ENCODE assay signal across 8 cellular contexts in genomic region chr17:81911277-81911961, GRCh38. TPM values are rescaled to one million over a fixed set of nuclear protein-coding genes. Genes with fewer than 3 reads are reported as not detected.
A peak's percentile ranks its signal among the peaks of the same experiment; 100 is the strongest.
DNase-seq lines count a peak whose midpoint lies in the region; ATAC-seq and TF ChIP-seq lines count a peak whose summit lies in the region.

Gene PCYT2 (minus strand): TSS chr17:81911399. CDS start chr17:81911355, 44 bp downstream.

- H3K27me3 Mint-ChIP-seq in nephron (ENCODE audit: low read depth): no peaks in the 10 kb centered on the region
- H3K27me3 Mint-ChIP-seq in stimulated activated naive CD8-positive, alpha-beta T cell treated with anti-CD3 and anti-CD28 coated beads, Interleukin-15, Interleukin-2, amounts not matched to agents 100 ng/mL and 50 ng/mL, for 24 hours: no peaks in the 10 kb centered on the region

- TF ChIP-seq CTCF in Loucy (conservative IDR thresholded peaks at IDR 0.05; ENCODE audit: low read length) (no peak), RWPE2 (IDR thresholded peaks at IDR 0.05; ENCODE audit: poor library complexity, severe bottlenecking) (no peak), fibroblast of pulmonary artery (IDR thresholded peaks at IDR 0.05; ENCODE audit: low read length, missing control alignments) (no peak), nephron (IDR thresholded peaks at IDR 0.05; ENCODE audit: unreplicated experiment in 3 of 3) (peak in 1 of 3 experiments; percentile 9)

- H3K79me2 ChIP-seq in GM23248 (ENCODE audit: insufficient read depth): peaks cover 8% of the 10 kb centered on the region; the same call in 1 of the 2 replicates
- H3K79me2 ChIP-seq in Loucy (ENCODE audit: insufficient read depth, low read length): peaks cover 38% of the 10 kb centered on the region

- H3K9me2 ChIP-seq in GM23248 (ENCODE audit: insufficient read depth) (no peaks in the 10 kb centered on the region), Loucy (replicated peaks; ENCODE audit: low read depth, low read length) (no peaks in the 10 kb centered on the region)

- no peaks in the 10 kb centered on the region for H3K9me3 ChIP-seq in GM23248 (ENCODE audit: low read depth)
- no peaks in the 10 kb centered on the region for H3K9me3 ChIP-seq in Loucy (ENCODE audit: insufficient read depth, low read depth, low read length)
- no peaks in the 10 kb centered on the region for H3K9me3 ChIP-seq in RWPE2 (ENCODE audit: severe bottlenecking)

- H2AFZ ChIP-seq in GM23248: peak within 1 kb of the TSS; percentile 70
- peak within 1 kb of the TSS; percentile 68; the same call in 1 of the 2 replicates for H2AFZ ChIP-seq in Loucy (ENCODE audit: low read length)

- H3F3A ChIP-seq in GM23248 (ENCODE audit: insufficient read depth) (peaks cover 5% of the 10 kb centered on the region; the same call in 1 of the 2 replicates), Loucy (ENCODE audit: low read depth) (no peaks in the 10 kb centered on the region)

- peak; percentile 85 for ATAC-seq in RWPE2 (ENCODE audit: low read depth)

- H3K27ac Mint-ChIP-seq in nephron: peak within 1 kb of the TSS in 1 of 3 experiments; percentile 69
- H3K27ac Mint-ChIP-seq in stimulated activated naive CD8-positive, alpha-beta T cell treated with anti-CD3 and anti-CD28 coated beads, Interleukin-15, Interleukin-2, amounts not matched to agents 100 ng/mL and 50 ng/mL, for 24 hours: no peak within 1 kb of the TSS

- H3K4me1 ChIP-seq in GM23248 (ENCODE audit: insufficient read depth) (peaks cover 7% of the 10 kb centered on the region; the same call in 1 of the 2 replicates), Loucy (ENCODE audit: insufficient read depth, low read length, poor library complexity, severe bottlenecking) (peaks cover 14% of the 10 kb centered on the region), RWPE2 (ENCODE audit: insufficient read depth, poor library complexity, severe bottlenecking) (peaks cover 22% of the 10 kb centered on the region)

- DNase-seq in DMS53 treated with DMSO at 0.1 percent for 48 hours (lab: John Stamatoyannopoulos, UW; ENCODE audit: unreplicated experiment) (peak; percentile 85), GM23248 (peak; percentile 95), RWPE2 (ENCODE audit: low spot score) (peak; percentile 97), fibroblast of pulmonary artery (ENCODE audit: low read depth) (peak; percentile 85)
- DNase-seq in activated T-helper 9 cell treated with anti-CD3 and anti-CD28 coated beads, Interleukin-2, amount 50 U/mL, for 16 hours (ENCODE audit: low read depth): peak; percentile 91

- H3K27ac ChIP-seq in GM23248 (no peak within 1 kb of the TSS), RWPE2 (ENCODE audit: poor library complexity, severe bottlenecking) (peak within 1 kb of the TSS; percentile 58)

- H3K27me3 ChIP-seq in GM23248 (replicated peaks; ENCODE audit: insufficient read depth) (no peaks in the 10 kb centered on the region), Loucy (ENCODE audit: insufficient read depth, low read length, poor library complexity, severe bottlenecking) (no peaks in the 10 kb centered on the region), RWPE2 (ENCODE audit: insufficient read depth, poor library complexity, severe bottlenecking) (no peaks in the 10 kb centered on the region)

- H3K4me1 Mint-ChIP-seq in nephron: no peaks in the 10 kb centered on the region
- peaks cover 15% of the 10 kb centered on the region for H3K4me1 Mint-ChIP-seq in stimulated activated naive CD8-positive, alpha-beta T cell treated with anti-CD3 and anti-CD28 coated beads, Interleukin-15, Interleukin-2, amounts not matched to agents 100 ng/mL and 50 ng/mL, for 24 hours (ENCODE audit: low read depth)

- in situ Hi-C loops in GM23248 (cut with MboI): no loop called here

- H3K36me3 Mint-ChIP-seq in nephron (ENCODE audit: low read depth): peaks cover 17% of the 10 kb centered on the region
- H3K36me3 Mint-ChIP-seq in stimulated activated naive CD8-positive, alpha-beta T cell treated with anti-CD3 and anti-CD28 coated beads, Interleukin-15, Interleukin-2, amounts not matched to agents 100 ng/mL and 50 ng/mL, for 24 hours (ENCODE audit: low read depth): peaks cover 22% of the 10 kb centered on the region

- WGBS in GM23248 (ENCODE audit: low coverage in 1 of 2, low lambda C conversion rate in 2 of 2, missing lambda C conversion rate in 2 of 2), 2 experiments: 5 to 7% methylated on average over 31 to 61 of the region's 84 CpGs

- H3K4me3 ChIP-seq in GM23248: peak within 1 kb of the TSS; percentile 77
- peak within 1 kb of the TSS; percentile 87 for H3K4me3 ChIP-seq in Loucy (ENCODE audit: low read length, poor library complexity, severe bottlenecking)
- H3K4me3 ChIP-seq in RWPE2 (ENCODE audit: severe bottlenecking): peak within 1 kb of the TSS; percentile 99
- peak within 1 kb of the TSS; percentile 65 for H3K4me3 ChIP-seq in fibroblast of pulmonary artery (replicated peaks; ENCODE audit: low read depth, low read length)

- H3K9me3 Mint-ChIP-seq in nephron: no peaks in the 10 kb centered on the region
- H3K9me3 Mint-ChIP-seq in stimulated activated naive CD8-positive, alpha-beta T cell treated with anti-CD3 and anti-CD28 coated beads, Interleukin-15, Interleukin-2, amounts not matched to agents 100 ng/mL and 50 ng/mL, for 24 hours: no peaks in the 10 kb centered on the region

- H4K20me1 ChIP-seq in GM23248 (ENCODE audit: insufficient read depth): no peaks in the 10 kb centered on the region
- peaks cover 28% of the 10 kb centered on the region for H4K20me1 ChIP-seq in Loucy (ENCODE audit: insufficient read depth, low read length, poor library complexity, severe bottlenecking)

- H3K9ac ChIP-seq in GM23248 (peak within 1 kb of the TSS; percentile 70), Loucy (ENCODE audit: low read depth, low read length, poor library complexity, severe bottlenecking) (peak within 1 kb of the TSS; percentile 88)

- peak within 1 kb of the TSS; percentile 84 to 90 (median 89) for H3K4me3 Mint-ChIP-seq in nephron
- H3K4me3 Mint-ChIP-seq in stimulated activated naive CD8-positive, alpha-beta T cell treated with anti-CD3 and anti-CD28 coated beads, Interleukin-15, Interleukin-2, amounts not matched to agents 100 ng/mL and 50 ng/mL, for 24 hours: peak within 1 kb of the TSS; percentile 85

- H3K36me3 ChIP-seq in GM23248 (ENCODE audit: low read depth): 0 out of 2 replicates have a peak, but pooled peaks cover 10% of the 10 kb centered on the region
- peaks cover 25% of the 10 kb centered on the region; the same call in 1 of the 2 replicates for H3K36me3 ChIP-seq in Loucy (ENCODE audit: insufficient read depth, low read length)
- peaks cover 76% of the 10 kb centered on the region for H3K36me3 ChIP-seq in RWPE2 (ENCODE audit: low read depth)

- H3K4me2 ChIP-seq in GM23248 (ENCODE audit: unreplicated experiment): peak within 1 kb of the TSS; percentile 83
- H3K4me2 ChIP-seq in Loucy (ENCODE audit: low read depth, low read length, poor library complexity, severe bottlenecking): peak within 1 kb of the TSS; percentile 91

RNA-seq across cellular contexts. Expression of gene PCYT2, which starts in this region (rescaled TPM):
- total RNA-seq in GM23248 (2014; rRNA removed; shearing (Covaris generic)): 34.7 and 36.9 TPM in 2 replicates
- polyA plus RNA-seq in GM23248 (2016; fragmentation: Nextera tagmentation; extraction: Ambion mirVana): 25.6 and 27.6 TPM in 2 replicates
